Comparison of ENCODE assay signal across 8 cellular contexts in the genomic region with DNA sequence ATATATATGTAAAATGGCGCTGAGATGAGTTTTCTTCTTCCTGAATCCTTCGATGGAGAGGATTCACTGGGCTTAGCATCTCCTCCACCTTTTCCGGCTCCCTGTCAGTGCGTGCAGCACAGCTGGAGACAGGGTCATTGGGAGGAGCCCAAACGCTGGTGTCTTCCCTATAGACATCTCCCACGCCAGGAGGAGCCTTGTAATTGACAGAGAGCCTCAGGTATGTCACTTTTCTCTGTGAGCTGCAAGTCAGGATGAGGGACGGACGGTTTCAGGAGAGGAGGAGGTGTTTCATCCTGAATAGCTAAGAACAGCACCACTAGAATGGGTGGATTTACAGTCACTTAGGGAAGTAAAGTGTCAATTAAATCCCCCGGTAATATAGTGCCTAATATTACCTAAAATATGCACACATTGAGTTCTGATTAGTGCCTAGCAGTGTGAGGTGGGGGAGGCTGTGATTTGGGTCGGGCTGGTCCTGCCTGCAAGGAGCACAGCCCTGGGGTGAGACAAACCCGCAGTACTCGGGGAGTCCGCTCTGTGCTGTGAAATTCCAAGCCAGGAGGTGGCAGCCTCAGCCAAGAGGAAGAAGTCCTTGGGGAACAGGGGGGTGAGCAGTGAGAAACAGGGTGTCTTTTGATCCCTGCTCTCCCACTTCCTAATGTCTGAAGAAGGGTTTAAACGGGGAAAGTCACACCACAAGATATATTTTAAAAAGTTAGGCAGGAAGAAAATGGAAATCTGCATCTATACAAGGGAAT. TPM values are rescaled to one million over a fixed set of nuclear protein-coding genes. Genes with fewer than 3 reads are reported as not detected.
DNase-seq lines count a peak whose midpoint lies in the region; ATAC-seq, FAIRE-seq and TF ChIP-seq lines count a peak whose summit lies in the region.

No MANE protein-coding gene starts in this region.

- no peak overlapping the region for H3K18ac ChIP-seq in H9 (ENCODE audit: insufficient read length, low read depth, low read length)
- no peak overlapping the region for H3K18ac ChIP-seq in mesenchymal stem cell (ENCODE audit: low read depth in 1 of 2, low read length in 2 of 2)

- H3K4me2 ChIP-seq in H9 (ENCODE audit: insufficient read depth, insufficient read length, low read length) (no peak overlapping the region), mesenchymal stem cell (ENCODE audit: low read length, poor library complexity, severe bottlenecking) (no peak overlapping the region)

- H2BK12ac ChIP-seq in H9 (ENCODE audit: insufficient read length, low read depth, low read length) (no peak overlapping the region), mesenchymal stem cell (ENCODE audit: low read length in 2 of 2) (peak overlapping the region in 1 of 2 experiments; percentile 39)

- H3K27me3 Mint-ChIP-seq in H9 (ENCODE audit: low read depth) (peaks cover 5% of the 10 kb centered on the region), endodermal cell (ENCODE audit: insufficient read depth) (no peaks in the 10 kb centered on the region)

- H4K91ac ChIP-seq in H9 (ENCODE audit: insufficient read length, low read depth, low read length) (no peak overlapping the region), mesenchymal stem cell (ENCODE audit: low read length) (no peak overlapping the region)

- no peak overlapping the region for H3K4me3 Mint-ChIP-seq in H9
- H3K4me3 Mint-ChIP-seq in endodermal cell: no peak overlapping the region

- H3K9me3 ChIP-seq in H9 (ENCODE audit: control insufficient read depth, low read depth, low read length) (no peaks in the 10 kb centered on the region), endodermal cell (ENCODE audit: control insufficient read depth, low read length) (no peaks in the 10 kb centered on the region), mesenchymal stem cell (ENCODE audit: control insufficient read depth, low read length) (no peaks in the 10 kb centered on the region)

- H3K23ac ChIP-seq in H9 (ENCODE audit: insufficient read length, low read depth, low read length): no peak overlapping the region
- H3K23ac ChIP-seq in mesenchymal stem cell (ENCODE audit: low read length in 2 of 2): no peak overlapping the region

- H3K9me3 Mint-ChIP-seq in H9 (no peaks in the 10 kb centered on the region; a peak in 1 of 5 replicates), endodermal cell (no peaks in the 10 kb centered on the region)

- H3K27ac Mint-ChIP-seq in H9 (no peak overlapping the region), endodermal cell (no peak overlapping the region)

- peaks cover 32 to 39% of the 10 kb centered on the region in 2 experiments for H3K4me1 Mint-ChIP-seq in H9
- peaks cover 16% of the 10 kb centered on the region for H3K4me1 Mint-ChIP-seq in endodermal cell

- H2AK5ac ChIP-seq in H9 (ENCODE audit: insufficient read length, low read length) (no peak overlapping the region), mesenchymal stem cell (ENCODE audit: low read length, severe bottlenecking) (no peak overlapping the region)

- no CpG with 5 or more reads among the region's 14 CpGs for WGBS in H9 (ENCODE audit: extremely low coverage, insufficient read length, low lambda C conversion rate)
- WGBS in endodermal cell (ENCODE audit: insufficient coverage in 1 of 2, insufficient read length in 1 of 2), 2 experiments: 56 to 60% methylated on average over 11 to 14 of the region's 14 CpGs
- WGBS in mesenchymal stem cell: 71% methylated on average over 12 of the region's 14 CpGs

- H3K27me3 ChIP-seq in H9 (ENCODE audit: insufficient read depth, low read length) (no peaks in the 10 kb centered on the region), endodermal cell (ENCODE audit: control insufficient read depth, insufficient read depth, low read length, poor library complexity, severe bottlenecking) (no peaks in the 10 kb centered on the region), mesenchymal stem cell (ENCODE audit: control insufficient read depth in 1 of 2, insufficient read depth in 1 of 2, low read length in 2 of 2) (peaks cover 0 to 16% of the 10 kb centered on the region in 2 experiments)

- H3K4me1 ChIP-seq in H9 (ENCODE audit: insufficient read depth, low read length) (peaks cover 8% of the 10 kb centered on the region; the same call in 1 of the 2 replicates), endodermal cell (ENCODE audit: control insufficient read depth, insufficient read depth, low read length) (no peaks in the 10 kb centered on the region), mesenchymal stem cell (ENCODE audit: control insufficient read depth, insufficient read depth, low read depth, low read length) (peaks cover 7% of the 10 kb centered on the region)

- no peak overlapping the region for H4K8ac ChIP-seq in H9 (replicated peaks; ENCODE audit: insufficient read length, low read depth, low read length)
- no peak overlapping the region for H4K8ac ChIP-seq in mesenchymal stem cell (ENCODE audit: low read length)

- no peaks in the 10 kb centered on the region for H4K20me1 ChIP-seq in H9 (ENCODE audit: control insufficient read depth, insufficient read depth, insufficient read length)

- H3K4me3 ChIP-seq in endodermal cell (ENCODE audit: low read length) (no peak overlapping the region), mesenchymal stem cell (ENCODE audit: insufficient read depth in 1 of 2, low read depth in 1 of 2, low read length in 2 of 2) (no peak overlapping the region)

- no peak overlapping the region for H2BK120ac ChIP-seq in H9 (ENCODE audit: low read depth, low read length, poor library complexity, severe bottlenecking)
- no peak overlapping the region for H2BK120ac ChIP-seq in mesenchymal stem cell (ENCODE audit: low read depth, low read length)

- H3K27ac ChIP-seq in H9 (ENCODE audit: insufficient read length, low read depth, low read length) (peak overlapping the region; percentile 20), endodermal cell (ENCODE audit: low read depth, low read length) (no peak overlapping the region), mesenchymal stem cell (ENCODE audit: low read length, poor library complexity, severe bottlenecking) (no peak overlapping the region)

- no peak for ATAC-seq in GM18498 (IDR thresholded peaks at IDR 0.05; ENCODE audit: unreplicated experiment)

- no peak overlapping the region for H3T11ph ChIP-seq in H9 (ENCODE audit: low read length)

- H2BK15ac ChIP-seq in H9 (ENCODE audit: low read depth, low read length) (no peak overlapping the region), mesenchymal stem cell (ENCODE audit: low read depth, poor library complexity, severe bottlenecking) (no peak overlapping the region)

- no peak overlapping the region for H2BK20ac ChIP-seq in H9 (ENCODE audit: low read depth, low read length, poor library complexity, severe bottlenecking)

- no peaks in the 10 kb centered on the region for H3K79me2 ChIP-seq in H9 (ENCODE audit: insufficient read depth, low read length)

- no peak overlapping the region for H3K9ac ChIP-seq in H9 (ENCODE audit: extremely low read depth, insufficient read length, low read length)
- no peak overlapping the region for H3K9ac ChIP-seq in endodermal cell (ENCODE audit: extremely low read depth, low read length, poor library complexity, severe bottlenecking)
- no peak overlapping the region for H3K9ac ChIP-seq in mesenchymal stem cell (ENCODE audit: low read length)

- H2AFZ ChIP-seq in H9 (ENCODE audit: low read length) (no peak overlapping the region), mesenchymal stem cell (ENCODE audit: low read depth, low read length) (no peak overlapping the region)

- no peak overlapping the region for H4K5ac ChIP-seq in H9 (ENCODE audit: insufficient read length, low read depth, low read length)

- FAIRE-seq in RCC 7860 (lab: Jason Lieb, UNC): no peak

- H3K36me3 Mint-ChIP-seq in H9 (ENCODE audit: insufficient read depth in 1 of 3, low read depth in 3 of 3): no peaks in the 10 kb centered on the region
- H3K36me3 Mint-ChIP-seq in endodermal cell (ENCODE audit: low read depth): no peaks in the 10 kb centered on the region

- H3K14ac ChIP-seq in H9 (ENCODE audit: insufficient read depth, low read length) (no peak overlapping the region), mesenchymal stem cell (ENCODE audit: low read length in 2 of 2) (peak overlapping the region in 1 of 2 experiments; percentile 19)

- H3K79me1 ChIP-seq in H9 (ENCODE audit: insufficient read depth, low read depth, low read length, poor library complexity, severe bottlenecking) (no peaks in the 10 kb centered on the region), mesenchymal stem cell (replicated peaks; ENCODE audit: low read length, poor library complexity, severe bottlenecking) (no peaks in the 10 kb centered on the region)

- peak; percentile 75 for TF ChIP-seq CTCF in H9 (conservative IDR thresholded peaks at IDR 0.05)
- TF ChIP-seq CTCF in endodermal cell (conservative IDR thresholded peaks at IDR 0.05): peak; percentile 75

- H3K36me3 ChIP-seq in endodermal cell (ENCODE audit: control insufficient read depth, insufficient read depth, low read length) (no peaks in the 10 kb centered on the region), mesenchymal stem cell (ENCODE audit: control insufficient read depth in 1 of 2, insufficient read depth in 2 of 2, low read depth in 1 of 2, low read length in 2 of 2) (no peaks in the 10 kb centered on the region)

- DNase-seq in AG20443 (ENCODE audit: low spot score) (peak; percentile 59), H9 (peak; percentile 76), SW480 (ENCODE audit: low spot score) (peak; percentile 46), endodermal cell (peak; percentile 85), mesenchymal stem cell (peak; percentile 57), RCC 7860 (ENCODE audit: low spot score) (no peak), KG1 (lab: John Stamatoyannopoulos, UW) (no peak)

- no peak overlapping the region for H2BK5ac ChIP-seq in H9 (ENCODE audit: insufficient read length, low read length)
- H2BK5ac ChIP-seq in mesenchymal stem cell (ENCODE audit: low read depth, low read length, poor library complexity, severe bottlenecking): no peak overlapping the region

- H3K4ac ChIP-seq in H9 (ENCODE audit: low read depth, low read length) (no peak overlapping the region), mesenchymal stem cell (ENCODE audit: low read depth in 1 of 2, low read length in 2 of 2) (no peak overlapping the region)

- no peak overlapping the region for H3K56ac ChIP-seq in H9 (ENCODE audit: insufficient read length, low read depth, low read length)

- no peaks in the 10 kb centered on the region for H3K23me2 ChIP-seq in H9 (ENCODE audit: insufficient read length, low read depth, low read length, poor library complexity, severe bottlenecking)

RNA-seq across cellular contexts. Expression of gene IL15RA, which starts 28.2 kb away (rescaled TPM):
- total RNA-seq in H9 (2021) (0.18 and 0.31 TPM in 2 replicates), endodermal cell (under 1 TPM; 0.35 to 0.37 TPM)
- polyA plus RNA-seq in endodermal cell (2013, experiment 1 of 2): not detected
- polyA plus RNA-seq in endodermal cell (2013, experiment 2 of 2): not detected
- 16.5 TPM for polyA plus RNA-seq in mesenchymal stem cell (2013, experiment 1 of 2)
- 17.2 TPM for polyA plus RNA-seq in mesenchymal stem cell (2013, experiment 2 of 2)

RNA-seq across cellular contexts. Expression of gene FBH1, which starts 59.1 kb away (rescaled TPM):
- 50.8 and 52.2 TPM in 2 replicates for total RNA-seq in H9 (2021)
- 10 to 100 TPM; 61.1 to 71.6 TPM for total RNA-seq in endodermal cell
- 43.3 TPM for polyA plus RNA-seq in endodermal cell (2013, experiment 1 of 2)
- polyA plus RNA-seq in endodermal cell (2013, experiment 2 of 2): 42.8 TPM
- polyA plus RNA-seq in mesenchymal stem cell (2013, experiment 1 of 2): 34.4 TPM
- 30.4 TPM for polyA plus RNA-seq in mesenchymal stem cell (2013, experiment 2 of 2)

RNA-seq across cellular contexts. Expression of gene ANKRD16, which starts 59.5 kb away (rescaled TPM):
- total RNA-seq in H9 (2021): 9.2 and 11.4 TPM in 2 replicates
- 10 to 100 TPM; 12.5 to 13.0 TPM for total RNA-seq in endodermal cell
- 9.0 TPM for polyA plus RNA-seq in endodermal cell (2013, experiment 1 of 2)
- 9.4 TPM for polyA plus RNA-seq in endodermal cell (2013, experiment 2 of 2)
- 2.3 TPM for polyA plus RNA-seq in mesenchymal stem cell (2013, experiment 1 of 2)
- polyA plus RNA-seq in mesenchymal stem cell (2013, experiment 2 of 2): 2.3 TPM

Comparison
In these comparisons a context has a peak if more than half of its experiments do, and no peak if none do; other contexts are left out.
1. DNase-seq: peak in AG20443 (single experiment), H9 (single experiment), SW480 (single experiment), endodermal cell (single experiment) and mesenchymal stem cell (single experiment); none in RCC 7860 (single experiment) and KG1 (single experiment).